In the genomic region with DNA sequence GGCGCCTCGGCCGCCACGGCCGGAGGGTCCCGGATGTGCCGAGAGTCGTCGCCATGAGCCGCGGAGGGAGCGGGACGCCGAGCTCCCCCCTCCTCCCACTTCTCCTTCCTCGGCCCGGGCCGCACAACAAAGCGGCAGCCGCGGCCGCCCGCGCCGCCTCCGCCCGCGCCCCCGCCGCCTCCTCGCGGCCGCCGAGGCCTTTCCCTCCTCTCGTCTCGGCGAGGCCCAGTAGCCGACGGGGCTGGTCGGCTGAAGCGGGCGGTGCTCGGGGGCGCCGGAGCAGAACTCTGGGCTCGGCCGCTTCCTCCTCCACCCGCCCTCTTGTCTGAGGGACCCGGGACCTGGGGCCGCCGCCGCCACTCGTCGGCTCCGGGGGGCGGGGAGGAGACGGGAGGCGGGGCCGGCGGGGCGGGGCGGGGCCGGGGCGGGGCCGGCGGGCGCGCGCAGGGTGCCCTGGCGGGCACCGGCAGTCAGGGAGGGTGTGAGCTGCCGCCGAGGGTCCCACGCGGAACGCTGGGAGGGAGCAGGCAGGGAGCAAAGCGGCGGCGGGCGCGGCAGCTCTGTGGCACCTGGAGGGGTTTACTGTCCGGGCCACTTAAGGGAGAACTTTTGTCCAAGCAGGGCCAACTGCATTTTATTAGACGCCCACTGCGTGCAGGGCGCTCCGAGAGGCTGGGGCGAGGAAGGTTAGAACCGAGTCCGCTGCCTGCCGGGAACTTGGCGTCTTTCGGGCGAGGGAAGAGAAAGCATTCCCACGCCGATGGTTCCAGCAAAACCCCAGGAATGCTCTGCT, we compare ENCODE assay signal across 8 cellular contexts. TPM values are rescaled to one million over a fixed set of nuclear protein-coding genes. Genes with fewer than 3 reads are reported as not detected.
DNase-seq lines count a peak whose midpoint lies in the region; ATAC-seq and TF ChIP-seq lines count a peak whose summit lies in the region.

Gene SMURF2 (minus strand): TSS at position 327 of the 793 bp plus-strand sequence. CDS start 427 bp downstream, outside the sequence.

- H3K4me1 ChIP-seq in thoracic aorta (ENCODE audit: control insufficient read depth in 1 of 2, low read depth in 2 of 2) = peaks cover 20 to 32% of the 10 kb centered on the region in 2 donors

- no peaks in the 10 kb centered on the region for H3K27me3 ChIP-seq in thoracic aorta (replicated peaks; ENCODE audit: insufficient read depth)

- no peaks in the 10 kb centered on the region for H3K36me3 ChIP-seq in thoracic aorta

- H3K4me1 Mint-ChIP-seq in IgD-negative memory B cell (peaks cover 23 to 29% (median 27%) of the 10 kb centered on the region in 3 donors), osteocyte (ENCODE audit: unreplicated experiment) (peaks cover 61% of the 10 kb centered on the region)
- H3K4me1 Mint-ChIP-seq in activated naive CD4-positive, alpha-beta T cell treated with anti-CD3 and anti-CD28 coated beads, Interleukin-2, amount 10 ng/mL, durations not matched to agents 7 days and 5 days = peaks cover 28% of the 10 kb centered on the region

- peak within 1 kb of the TSS; percentile 95 to 99 (median 98) for H3K4me3 Mint-ChIP-seq in IgD-negative memory B cell
- peak within 1 kb of the TSS; percentile 96 for H3K4me3 Mint-ChIP-seq in activated naive CD4-positive, alpha-beta T cell treated with anti-CD3 and anti-CD28 coated beads, Interleukin-2, amount 10 ng/mL, durations not matched to agents 7 days and 5 days
- H3K4me3 Mint-ChIP-seq in osteocyte (ENCODE audit: unreplicated experiment) = peak within 1 kb of the TSS; percentile 98

- H3K36me3 Mint-ChIP-seq in IgD-negative memory B cell = no peaks in the 10 kb centered on the region
- H3K36me3 Mint-ChIP-seq in activated naive CD4-positive, alpha-beta T cell treated with anti-CD3 and anti-CD28 coated beads, Interleukin-2, amount 10 ng/mL, durations not matched to agents 7 days and 5 days = peaks cover 4% of the 10 kb centered on the region
- no peaks in the 10 kb centered on the region for H3K36me3 Mint-ChIP-seq in osteocyte (ENCODE audit: unreplicated experiment)

- peak within 1 kb of the TSS; percentile 92 to 96 (median 95) for H3K27ac Mint-ChIP-seq in IgD-negative memory B cell
- H3K27ac Mint-ChIP-seq in activated naive CD4-positive, alpha-beta T cell treated with anti-CD3 and anti-CD28 coated beads, Interleukin-2, amount 10 ng/mL, durations not matched to agents 7 days and 5 days = peak within 1 kb of the TSS; percentile 92
- peak within 1 kb of the TSS; percentile 96 for H3K27ac Mint-ChIP-seq in osteocyte (ENCODE audit: unreplicated experiment)

- H3K27ac ChIP-seq in thoracic aorta = peak within 1 kb of the TSS; percentile 90

- no peaks in the 10 kb centered on the region for H3K9me3 ChIP-seq in thoracic aorta

- H3K27me3 Mint-ChIP-seq in IgD-negative memory B cell = no peaks in the 10 kb centered on the region
- peaks cover 12% of the 10 kb centered on the region for H3K27me3 Mint-ChIP-seq in activated naive CD4-positive, alpha-beta T cell treated with anti-CD3 and anti-CD28 coated beads, Interleukin-2, amount 10 ng/mL, durations not matched to agents 7 days and 5 days
- H3K27me3 Mint-ChIP-seq in osteocyte (ENCODE audit: unreplicated experiment) = no peaks in the 10 kb centered on the region

- peak within 1 kb of the TSS; percentile 94 for H3K4me3 ChIP-seq in thoracic aorta

- TF ChIP-seq CTCF in osteocyte (IDR thresholded peaks at IDR 0.05) (no peak), thoracic aorta (IDR thresholded peaks at IDR 0.05) (no peak)

- H3K9me3 Mint-ChIP-seq in IgD-negative memory B cell (no peaks in the 10 kb centered on the region), osteocyte (ENCODE audit: unreplicated experiment) (no peaks in the 10 kb centered on the region)
- H3K9me3 Mint-ChIP-seq in activated naive CD4-positive, alpha-beta T cell treated with anti-CD3 and anti-CD28 coated beads, Interleukin-2, amount 10 ng/mL, durations not matched to agents 7 days and 5 days = no peaks in the 10 kb centered on the region

- DNase-seq in ELR (ENCODE audit: low read depth) = peak; percentile 87
- peak; percentile 72 for DNase-seq in SK-N-DZ (ENCODE audit: low spot score)
- peak; percentile 86 for DNase-seq in activated naive CD4-positive, alpha-beta T cell treated with anti-CD3 and anti-CD28 coated beads, Interleukin-2, amount 10 ng/mL, durations not matched to agents 7 days and 5 days
- peak; percentile 90 for DNase-seq in glomerular visceral epithelial cell (ENCODE audit: extremely low spot score)
- peak; percentile 92 for DNase-seq in osteocyte (ENCODE audit: extremely low spot score, unreplicated experiment)
- DNase-seq in thoracic aorta (ENCODE audit: low spot score) = peak; percentile 34

- CTCF ChIA-PET in activated naive CD4-positive, alpha-beta T cell treated with anti-CD3 and anti-CD28 coated beads, Interleukin-2, amount 10 ng/mL, durations not matched to agents 7 days and 5 days (lab: Charles Lee) = interaction anchor here (0.6 kb wide), 1 partner anchor 75 kb away, joined by 4 read pairs; no protein-coding TSS in a partner anchor

- ATAC-seq in GM21529 (IDR thresholded peaks at IDR 0.05; ENCODE audit: unreplicated experiment) (peak; percentile 80), thoracic aorta (ENCODE audit: insufficient number of reproducible peaks, low FRiP score, low read depth) (peak; percentile 74)

RNA-seq across cellular contexts. Expression of gene SMURF2, which starts in this region (rescaled TPM):
- polyA plus RNA-seq in IgD-negative memory B cell = 3.2 TPM
- polyA plus RNA-seq in SK-N-DZ (2014; cell fraction: cytosol; rRNA removed) = 12.5 and 17.0 TPM in 2 replicates
- 20.7 and 21.7 TPM in 2 replicates for polyA plus RNA-seq in SK-N-DZ (2014; cell fraction: nucleus; rRNA removed)
- total RNA-seq in osteocyte (41.7 and 42.3 TPM in 2 replicates), thoracic aorta (10 to 100 TPM; 30.5 to 39.8 TPM)

Comparison
In these comparisons a context has a peak if more than half of its experiments do, and no peak if none do; other contexts are left out.
1. Peak in every context shown above with its lines: DNase-seq, ATAC-seq, H3K4me3 ChIP-seq and H3K27ac ChIP-seq.
2. DNase-seq: peak in every context shown above with its lines; median percentile 92 in osteocyte; 90 in glomerular visceral epithelial cell; 87 in ELR; 86 in activated naive CD4-positive, alpha-beta T cell treated with anti-CD3 and anti-CD28 coated beads, Interleukin-2, amount 10 ng/mL, durations not matched to agents 7 days and 5 days; 72 in SK-N-DZ; 34 in thoracic aorta.